ENCODE assay signal across 10 cellular contexts in genomic region chr7:32518534-32519140, GRCh38. TPM values are rescaled to one million over a fixed set of nuclear protein-coding genes. Genes with fewer than 3 reads are reported as not detected.
DNase-seq lines count a peak whose midpoint lies in the region; ATAC-seq and TF ChIP-seq lines count a peak whose summit lies in the region.
"Had no signal": no experiment of that assay in that cellular context is flagged by ENCODE, and none has a peak within 500 bp of the region (broad histone marks: within the 10 kb centered on the region; RNA-seq: fewer than 3 reads in every experiment).

No MANE protein-coding gene starts in this region.

- H3K4me1 ChIP-seq in iPS DF 6.9 (ENCODE audit: control insufficient read depth, insufficient read depth, low read length) (no peaks in the 10 kb centered on the region), body of pancreas (peaks cover 15% of the 10 kb centered on the region)
- H3K4me1 ChIP-seq: Caco-2 had no signal

- intact Hi-C loops in body of pancreas (cut with DNase I) = no loop called here

- no CpG with 5 or more reads among the region's 2 CpGs for WGBS in iPS DF 6.9 (ENCODE audit: insufficient coverage, insufficient read length)
- WGBS in body of pancreas, 2 donors = 90 to 93% methylated on average over 2 of the region's 2 CpGs

- H3K27me3 Mint-ChIP-seq in activated T-cell treated with anti-CD3 and anti-CD28 coated beads, Interleukin-2, amount 50 U/mL, for 4 hours (ENCODE audit: low read depth) = no peaks in the 10 kb centered on the region
- H3K27me3 Mint-ChIP-seq: activated CD4-positive, alpha-beta memory T cell treated with anti-CD3 and anti-CD28 coated beads, Interleukin-2, amount 10 ng/mL, durations not matched to agents 7 days and 5 days had no signal

- ATAC-seq in GM18907 (IDR thresholded peaks at IDR 0.05; ENCODE audit: unreplicated experiment) = no peak
- no peak for ATAC-seq in body of pancreas
- no peak for ATAC-seq in activated T-cell treated with anti-CD3 and anti-CD28 coated beads, Interleukin-2, amount 50 U/mL, for 4 hours

- H3K4me1 Mint-ChIP-seq in activated T-cell treated with anti-CD3 and anti-CD28 coated beads, Interleukin-2, amount 50 U/mL, for 4 hours (ENCODE audit: low read depth) = peaks cover 55% of the 10 kb centered on the region

- H3K9me3 ChIP-seq in iPS DF 6.9 (ENCODE audit: control insufficient read depth, insufficient read depth, low read length) (peaks cover 9% of the 10 kb centered on the region), body of pancreas (no peaks in the 10 kb centered on the region)

- no peak overlapping the region for H3K4me3 ChIP-seq in Jurkat, Clone E6-1 (ENCODE audit: low read length)
- H3K4me3 ChIP-seq in iPS DF 6.9 (ENCODE audit: low read length) (no peak overlapping the region), body of pancreas (no peak overlapping the region)

- no peak overlapping the region for H3K4me3 Mint-ChIP-seq in activated T-cell treated with anti-CD3 and anti-CD28 coated beads, Interleukin-2, amount 50 U/mL, for 4 hours
- H3K4me3 Mint-ChIP-seq: activated CD4-positive, alpha-beta memory T cell treated with anti-CD3 and anti-CD28 coated beads, Interleukin-2, amount 10 ng/mL, durations not matched to agents 7 days and 5 days had no signal

- H3K36me3 ChIP-seq in iPS DF 6.9 (ENCODE audit: control insufficient read depth, insufficient read depth, low read length) (peaks cover 2% of the 10 kb centered on the region; the same call in 1 of the 2 replicates), body of pancreas (replicated peaks in 1 of 2; ENCODE audit: insufficient read depth in 1 of 2, low read depth in 2 of 2) (no peaks in the 10 kb centered on the region)

- in situ Hi-C loops in SK-MEL-5 (cut with HindIII; ENCODE audit: low pct_unique_long_range_greater_than_20kb, low sequenced_read_pairs) = no loop called here

- H3K27ac ChIP-seq in iPS DF 6.9 (ENCODE audit: low read length) (no peak overlapping the region), body of pancreas (no peak overlapping the region)

- H3K27me3 ChIP-seq in iPS DF 6.9 (ENCODE audit: control insufficient read depth, insufficient read depth, low read length) (no peaks in the 10 kb centered on the region), body of pancreas (no peaks in the 10 kb centered on the region)

- no peak for TF ChIP-seq POLR2A in body of pancreas (IDR thresholded peaks at IDR 0.05)

- TF ChIP-seq CTCF in body of pancreas (IDR thresholded peaks at IDR 0.05) = no peak

- H3K9me3 Mint-ChIP-seq in activated T-cell treated with anti-CD3 and anti-CD28 coated beads, Interleukin-2, amount 50 U/mL, for 4 hours = peaks cover 10% of the 10 kb centered on the region

- H3K36me3 Mint-ChIP-seq in activated T-cell treated with anti-CD3 and anti-CD28 coated beads, Interleukin-2, amount 50 U/mL, for 4 hours (ENCODE audit: insufficient read depth) = peaks cover 50% of the 10 kb centered on the region

- DNase-seq in DMS53 (lab: John Stamatoyannopoulos, UW) (peak; percentile 83), SK-MEL-5 (ENCODE audit: low read depth, low spot score) (peak; percentile 39), iPS DF 6.9 (ENCODE audit: low read depth, low spot score) (peak; percentile 72), body of pancreas (no peak)
- peak; percentile 59 for DNase-seq in Jurkat, Clone E6-1 (ENCODE audit: low read depth, low spot score)
- DNase-seq in activated T-cell treated with anti-CD3 and anti-CD28 coated beads, Interleukin-2, amount 50 U/mL, for 4 hours = no peak
- DNase-seq: activated CD4-positive, alpha-beta memory T cell treated with anti-CD3 and anti-CD28 coated beads, Interleukin-2, amount 10 ng/mL, durations not matched to agents 7 days and 5 days; trophoblast cell had no signal

RNA-seq across cellular contexts. Expression of gene AVL9, which starts 23.3 kb away (rescaled TPM):
- 13.1 TPM for polyA plus RNA-seq in Jurkat, Clone E6-1 (2012; ENCODE audit: insufficient read depth, insufficient read length)
- total RNA-seq in SK-MEL-5 (2014; rRNA removed; shearing (Covaris generic)) = 59.8 and 101 TPM in 2 replicates
- polyA plus RNA-seq in SK-MEL-5 (2015; cell fraction: cytosol; rRNA removed) = 36.2 and 55.9 TPM in 2 replicates
- polyA plus RNA-seq in SK-MEL-5 (2015; cell fraction: nucleus; rRNA removed) = 47.4 and 54.6 TPM in 2 replicates
- 10 to 100 TPM; 15.3 to 19.8 TPM for total RNA-seq in body of pancreas
- 10 to 100 TPM; 51.0 to 59.3 (median 52.7) TPM for total RNA-seq in activated T-cell treated with anti-CD3 and anti-CD28 coated beads, Interleukin-2, amount 50 U/mL, for 4 hours

RNA-seq across cellular contexts. Expression of gene LSM5, which starts 28.5 kb away (rescaled TPM):
- 168 TPM for polyA plus RNA-seq in Jurkat, Clone E6-1 (2012; ENCODE audit: insufficient read depth, insufficient read length)
- 86.8 and 104 TPM in 2 replicates for total RNA-seq in SK-MEL-5 (2014; rRNA removed; shearing (Covaris generic))
- polyA plus RNA-seq in SK-MEL-5 (2015; cell fraction: cytosol; rRNA removed) = 40.1 and 51.8 TPM in 2 replicates
- polyA plus RNA-seq in SK-MEL-5 (2015; cell fraction: nucleus; rRNA removed) = 40.6 and 46.5 TPM in 2 replicates
- 10 to 100 TPM in 1 of 2 donors, 1 to 10 TPM in 1; 8.2 to 27.2 TPM for total RNA-seq in body of pancreas
- 100 to 1,000 TPM; 118 to 123 (median 120) TPM for total RNA-seq in activated T-cell treated with anti-CD3 and anti-CD28 coated beads, Interleukin-2, amount 50 U/mL, for 4 hours

Comparison
In these comparisons a context has a peak if more than half of its experiments do, and no peak if none do; other contexts are left out.
1. DNase-seq: peak in DMS53 (single experiment), Jurkat, Clone E6-1 (single experiment), SK-MEL-5 (single experiment) and iPS DF 6.9 (single experiment); none in body of pancreas (0 of 4) and activated T-cell treated with anti-CD3 and anti-CD28 coated beads, Interleukin-2, amount 50 U/mL, for 4 hours (single experiment).